25 cellular contexts compared by ENCODE assay signal in the genomic region with DNA sequence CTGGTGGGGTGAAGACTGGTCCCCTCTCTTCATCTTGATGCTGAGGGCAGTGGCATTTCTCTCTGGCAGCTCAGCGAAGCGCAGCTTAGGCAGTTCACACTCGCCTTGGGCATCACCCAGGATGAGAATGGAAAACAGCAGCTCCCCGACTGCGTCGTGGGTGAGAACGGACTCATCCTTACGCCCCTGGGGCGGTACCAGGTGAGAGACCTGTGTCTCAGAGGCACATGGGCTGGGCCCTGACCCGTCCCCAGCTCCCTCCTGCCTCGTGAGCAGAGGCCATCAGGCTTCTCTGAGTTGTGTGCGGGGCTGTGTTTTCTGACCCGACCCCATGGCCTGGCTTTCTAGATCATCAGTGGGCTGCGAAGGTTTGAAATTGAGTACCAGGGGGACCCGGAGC. TPM values are rescaled to one million over a fixed set of nuclear protein-coding genes. Genes with fewer than 3 reads are reported as not detected.
"Had no signal": no experiment of that assay in that cellular context is flagged by ENCODE, and none has a peak within 500 bp of the region (broad histone marks: within the 10 kb centered on the region; RNA-seq: fewer than 3 reads in every experiment).

No MANE protein-coding gene starts in this region.

- H3K4me3 ChIP-seq: ascending aorta, cardiac muscle cell, SJSA1 had no signal

- H3K4me1 ChIP-seq: ascending aorta, SJSA1 had no signal

- ATAC-seq: activated CD8-positive, alpha-beta T cell treated with anti-CD3 and anti-CD28 coated beads, Interleukin-2, amount 10 ng/mL, durations not matched to agents 7 days and 5 days; Panc1 had no signal

- H3K27me3 ChIP-seq: ascending aorta, cardiac muscle cell, SJSA1 had no signal

- DNase-seq: activated CD4-positive, alpha-beta T cell treated with anti-CD3 and anti-CD28 coated beads, Interleukin-2, amount 10 ng/mL, durations not matched to agents 24 days and 14 days; activated CD4-positive, alpha-beta T cell treated with anti-CD3 and anti-CD28 coated beads, Interleukin-2, amount 50 U/mL, for 48 hours; activated CD8-positive, alpha-beta T cell treated with anti-CD3 and anti-CD28 coated beads, Interleukin-2, amount 10 ng/mL, durations not matched to agents 7 days and 5 days; activated gamma-delta T cell; activated naive CD4-positive, alpha-beta T cell treated with Interleukin-2 at 50 U/mL for 16 hours; activated naive CD8-positive, alpha-beta T cell treated with anti-CD3 and anti-CD28 coated beads, Interleukin-2, amount 10 ng/mL, durations not matched to agents 7 days and 5 days; activated T-cell treated with anti-CD3 and anti-CD28 coated beads, Interleukin-2, amount 50 U/mL, for 48 hours; amygdala; MM.1S; MV-4-11; NCI-H1092; NCI-H1436 treated with DMSO at 0.1 percent for 48 hours; NCI-H1694 treated with DMSO at 0.1 percent for 48 hours; NCI-H2029; NCI-H345; NCI-H524 treated with DMSO at 0.1 percent for 48 hours; RPMI8226; SHP77 treated with DMSO at 0.1 percent for 48 hours; SK-N-SH had no signal

- H3K36me3 ChIP-seq: cardiac muscle cell had no signal

- H3K27ac ChIP-seq: ascending aorta, cardiac muscle cell, KMS-11, SJSA1 had no signal

- H3K9me3 ChIP-seq: ascending aorta, SJSA1, SK-N-SH had no signal

RNA-seq across cellular contexts. Expression of gene TUBA3D, which starts 43.5 kb away (rescaled TPM):
- total RNA-seq: activated CD4-positive, alpha-beta T cell treated with anti-CD3 and anti-CD28 coated beads, Interleukin-2, amount 10 ng/mL, durations not matched to agents 24 days and 14 days; activated CD8-positive, alpha-beta T cell treated with anti-CD3 and anti-CD28 coated beads, Interleukin-2, amount 10 ng/mL, durations not matched to agents 7 days and 5 days; activated naive CD8-positive, alpha-beta T cell treated with anti-CD3 and anti-CD28 coated beads, Interleukin-2, amount 10 ng/mL, durations not matched to agents 7 days and 5 days; ascending aorta; cardiac muscle cell; NCI-H460; SJSA1 had no signal
